In the genomic region with DNA sequence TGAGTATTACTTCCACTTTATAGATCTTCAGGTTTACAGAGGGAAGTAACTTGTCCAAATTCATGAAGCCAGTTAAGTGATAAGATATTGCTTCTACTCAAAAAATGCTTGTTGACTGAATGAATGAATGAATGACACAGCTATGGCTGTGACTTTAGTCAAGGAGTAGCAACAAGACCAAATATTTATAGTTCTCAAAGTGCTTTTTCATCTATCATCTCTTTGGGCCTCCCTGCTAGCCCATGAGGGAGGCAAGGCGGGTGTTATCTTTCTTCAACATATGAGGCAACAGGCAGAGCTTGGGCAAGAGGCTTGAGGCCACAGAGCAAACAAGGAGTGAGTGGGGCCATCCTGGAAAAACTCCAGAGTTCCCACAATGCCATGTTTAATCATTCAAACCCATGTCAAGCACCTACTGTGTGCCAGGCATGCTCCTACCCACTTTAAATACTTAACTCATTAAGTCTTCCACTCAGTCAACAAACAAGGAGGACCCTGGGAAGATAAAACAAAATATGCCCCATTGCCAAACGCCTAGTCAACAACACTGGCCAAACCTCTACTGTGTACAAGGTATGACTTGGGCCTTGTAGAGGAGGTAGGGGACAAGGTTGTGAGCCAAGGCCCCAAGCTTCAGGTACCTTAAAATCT, we compare ENCODE assay signal across 9 cellular contexts. TPM values are rescaled to one million over a fixed set of nuclear protein-coding genes. Genes with fewer than 3 reads are reported as not detected.
DNase-seq lines count a peak whose midpoint lies in the region; ATAC-seq, FAIRE-seq and TF ChIP-seq lines count a peak whose summit lies in the region.
"Had no signal": no experiment of that assay in that cellular context is flagged by ENCODE, and none has a peak within 500 bp of the region (broad histone marks: within the 10 kb centered on the region; RNA-seq: fewer than 3 reads in every experiment).

No MANE protein-coding gene starts in this region.

- BruUV-seq in Caco-2 (replicated peaks; lab: Mats Ljungman, UMichigan) (no TSS peak), mammary epithelial cell (replicated peaks; lab: Mats Ljungman, UMichigan) (no TSS peak)

- H3K27ac ChIP-seq in OCI-LY1 (ENCODE audit: low read depth, low read length, poor library complexity, severe bottlenecking): peak overlapping the region; percentile 91
- peak overlapping the region; percentile 99 for H3K27ac ChIP-seq in mammary epithelial cell (ENCODE audit: insufficient read depth, low read depth, low read length)
- peak overlapping the region; percentile 4 to 93 (median 68) for H3K27ac ChIP-seq in pancreas

- intact Hi-C loops in Caco-2 (cut with micrococcal nuclease; ENCODE audit: unreplicated experiment) (no loop called here), mammary epithelial cell (cut with micrococcal nuclease) (no loop called here), pancreas (cut with DNase I) (no loop called here)

- no peaks in the 10 kb centered on the region for H3K9me3 Mint-ChIP-seq in Caco-2 (ENCODE audit: unreplicated experiment)

- WGBS in mammary epithelial cell (ENCODE audit: low coverage, missing lambda C conversion rate): 100% methylated on average over 2 of the region's 2 CpGs
- 74 to 87% methylated on average over 2 of the region's 2 CpGs for WGBS in pancreas, 2 donors

- CTCF ChIA-PET in Caco-2 (lab: Charles Lee) (interaction anchor here (0.5 to 4.3 kb wide), 12 partner anchors 11 to 192 kb away, joined by 3 to 72 read pairs (median 4); a partner anchor contains a TSS), mammary epithelial cell (lab: Charles Lee; ENCODE audit: low non-redundant PET) (no interaction called here)

- H3K9me2 ChIP-seq in OCI-LY1 (ENCODE audit: low read depth, low read length): no peaks in the 10 kb centered on the region

- dilution Hi-C loops in mammary epithelial cell (cut with HindIII; ENCODE audit: low sequenced_read_pairs): loop anchor here (25.0 kb wide), 1 partner anchor 144 kb away; no protein-coding TSS in a partner anchor

- POLR2A ChIA-PET in Caco-2 (lab: Charles Lee): interaction anchor here (0.6 to 3.4 kb wide), 8 partner anchors 11 to 102 kb away, joined by 3 to 178 read pairs (median 4); a partner anchor contains a TSS

- H3K4me2 ChIP-seq in OCI-LY1 (ENCODE audit: low read length) (no peak overlapping the region; the same call in 1 of the 2 replicates), mammary epithelial cell (ENCODE audit: insufficient read depth, low read depth, low read length) (no peak overlapping the region)

- peaks cover 71% of the 10 kb centered on the region for H3K4me1 Mint-ChIP-seq in Caco-2 (ENCODE audit: low read depth, unreplicated experiment)

- H3K4me3 ChIP-seq in Caco-2 (ENCODE audit: low read depth, low read length) (no peak overlapping the region), OCI-LY1 (ENCODE audit: low read depth, low read length, poor library complexity, severe bottlenecking) (no peak overlapping the region), mammary epithelial cell (replicated peaks in 1 of 3; ENCODE audit: insufficient read depth in 1 of 3, low read depth in 2 of 3, low read length in 3 of 3) (no peak overlapping the region), pancreas (no peak overlapping the region)

- H3K27me3 Mint-ChIP-seq in Caco-2 (ENCODE audit: insufficient read depth, unreplicated experiment): no peaks in the 10 kb centered on the region

- H2AFZ ChIP-seq in OCI-LY1 (ENCODE audit: low read length): no peak overlapping the region
- no peak overlapping the region for H2AFZ ChIP-seq in mammary epithelial cell (ENCODE audit: low read depth, low read length)

- H3K36me3 ChIP-seq in Caco-2 (ENCODE audit: control insufficient read depth, insufficient read depth, low read length): peaks cover 25% of the 10 kb centered on the region
- H3K36me3 ChIP-seq in OCI-LY1 (ENCODE audit: insufficient read depth, low read length): peaks cover 54% of the 10 kb centered on the region
- H3K36me3 ChIP-seq in mammary epithelial cell (ENCODE audit: insufficient read depth, low read length): peaks cover 22% of the 10 kb centered on the region
- peaks cover 0 to 5% (median 0%) of the 10 kb centered on the region in 3 donors for H3K36me3 ChIP-seq in pancreas

- peak overlapping the region; percentile 98 for H3K27ac Mint-ChIP-seq in Caco-2 (ENCODE audit: unreplicated experiment)

- no peak for FAIRE-seq in pancreas (lab: Jason Lieb, UNC)
- FAIRE-seq in frontal cortex (lab: Jason Lieb, UNC): no peak

- H3F3A ChIP-seq in OCI-LY1 (ENCODE audit: insufficient read depth, low read length): 0 out of 2 replicates have a peak, but pooled peaks cover 3% of the 10 kb centered on the region

- H3K9ac ChIP-seq in OCI-LY1 (ENCODE audit: low read length): peak overlapping the region; percentile 32; the same call in 1 of the 2 replicates
- no peak overlapping the region for H3K9ac ChIP-seq in mammary epithelial cell (ENCODE audit: insufficient read depth, low read length)

- no peak for TF ChIP-seq CTCF in Caco-2 (IDR thresholded peaks at IDR 0.05; ENCODE audit: insufficient read depth in 1 of 2, low read depth in 1 of 2, low read length in 1 of 2, severe bottlenecking in 1 of 2, unreplicated experiment in 1 of 2)
- TF ChIP-seq CTCF in OCI-LY1 (IDR thresholded peaks at IDR 0.05; ENCODE audit: low read length): no peak
- no peak for TF ChIP-seq CTCF in mammary epithelial cell (conservative IDR thresholded peaks at IDR 0.05 in 1 of 2, IDR thresholded peaks at IDR 0.05 in 1 of 2; ENCODE audit: extremely low read depth in 1 of 2, insufficient read depth in 1 of 2, low read depth in 1 of 2, low read length in 2 of 2)
- TF ChIP-seq CTCF in pancreas (IDR thresholded peaks at IDR 0.05): no peak

- peaks cover 15% of the 10 kb centered on the region for H3K79me2 ChIP-seq in OCI-LY1 (ENCODE audit: insufficient read depth, low read length)
- H3K79me2 ChIP-seq in mammary epithelial cell (ENCODE audit: insufficient read depth, low read length): peaks cover 91% of the 10 kb centered on the region

- DNase-seq in Caco-2 (peak; percentile 90 to 93), mammary epithelial cell (no peak), pancreas (no peak), NCI-H345 treated with DMSO at 0.1 percent for 48 hours (lab: John Stamatoyannopoulos, UW; ENCODE audit: unreplicated experiment) (no peak), frontal cortex (ENCODE audit: low spot score in 2 of 2) (no peak)
- DNase-seq: left cardiac atrium had no signal

- ATAC-seq in pancreas (no peak), GM19452 (IDR thresholded peaks at IDR 0.05; ENCODE audit: unreplicated experiment) (no peak), GM19035 (IDR thresholded peaks at IDR 0.05; ENCODE audit: unreplicated experiment) (no peak)

- H3K4me1 ChIP-seq in Caco-2 (peaks cover 92% of the 10 kb centered on the region), OCI-LY1 (ENCODE audit: insufficient read depth, low read length, severe bottlenecking) (peaks cover 73% of the 10 kb centered on the region), mammary epithelial cell (ENCODE audit: insufficient read depth, low read length) (peaks cover 65% of the 10 kb centered on the region), pancreas (peaks cover 66 to 80% (median 75%) of the 10 kb centered on the region in 3 donors)

- peaks cover 100% of the 10 kb centered on the region for H3K36me3 Mint-ChIP-seq in Caco-2 (ENCODE audit: insufficient read depth, unreplicated experiment)

- H3K9me3 ChIP-seq in Caco-2 (no peaks in the 10 kb centered on the region), OCI-LY1 (ENCODE audit: low read length) (no peaks in the 10 kb centered on the region), mammary epithelial cell (replicated peaks; ENCODE audit: insufficient read depth, low read length) (no peaks in the 10 kb centered on the region), pancreas (no peaks in the 10 kb centered on the region)

- H4K20me1 ChIP-seq in OCI-LY1 (ENCODE audit: insufficient read depth, low read length): no peaks in the 10 kb centered on the region
- H4K20me1 ChIP-seq in mammary epithelial cell (ENCODE audit: insufficient read depth, low read length): no peaks in the 10 kb centered on the region

- H3K4me3 Mint-ChIP-seq in Caco-2 (ENCODE audit: unreplicated experiment): peak overlapping the region; percentile 51

- in situ Hi-C loops in mammary epithelial cell (cut with MboI; ENCODE audit: low sequenced_read_pairs in 2 of 2): loop anchor here in 1 of 2 donors (25.0 kb wide), 1 partner anchor 144 kb away; no protein-coding TSS in a partner anchor

- no peaks in the 10 kb centered on the region for H3K27me3 ChIP-seq in Caco-2 (replicated peaks; ENCODE audit: control insufficient read depth, insufficient read depth, low read length)
- H3K27me3 ChIP-seq in OCI-LY1 (ENCODE audit: insufficient read depth, low read length): no peaks in the 10 kb centered on the region
- H3K27me3 ChIP-seq in mammary epithelial cell (ENCODE audit: insufficient read depth, low read length): no peaks in the 10 kb centered on the region
- no peaks in the 10 kb centered on the region for H3K27me3 ChIP-seq in pancreas

RNA-seq across cellular contexts. Expression of a gene that starts 15.9 kb away (rescaled TPM):
- 444 and 469 TPM in 2 replicates for total RNA-seq in Caco-2 (2022)
- 100 to 1,000 TPM; 196 to 212 TPM for total RNA-seq in mammary epithelial cell
- polyA plus RNA-seq in mammary epithelial cell: 132 TPM
- 137 TPM for polyA minus RNA-seq in mammary epithelial cell
- total RNA-seq in pancreas: 10 to 100 TPM; 27.3 to 59.8 (median 40.0) TPM
- polyA plus RNA-seq in pancreas: 10 to 100 TPM; 40.8 to 55.5 TPM
- total RNA-seq in frontal cortex: 32.6 TPM

RNA-seq across cellular contexts. Expression of a gene that starts 32.4 kb away (rescaled TPM):
- total RNA-seq in Caco-2 (2022): 221 and 237 TPM in 2 replicates
- total RNA-seq in mammary epithelial cell: 10 to 100 TPM in 1 of 2 donors, 1 to 10 TPM in 1; 9.5 to 74.3 TPM
- polyA plus RNA-seq in mammary epithelial cell: 51.2 TPM
- 108 TPM for polyA minus RNA-seq in mammary epithelial cell
- total RNA-seq in pancreas: 1 to 10 TPM in 1 of 6 donors, under 1 TPM in 4, not detected in 1; 0.20 to 1.5 (median 0.79) TPM
- under 1 TPM; 0.04 to 0.12 TPM for polyA plus RNA-seq in pancreas
- 5.7 TPM for total RNA-seq in frontal cortex

Comparison
In these comparisons a context has a peak if more than half of its experiments do, and no peak if none do; other contexts are left out.
1. DNase-seq: peak in Caco-2 (2 of 2); none in mammary epithelial cell (single experiment), pancreas (0 of 6), NCI-H345 treated with DMSO at 0.1 percent for 48 hours (single experiment) and frontal cortex (0 of 2).
2. Peak in every context shown above with its lines, with median percentiles within 50 percentile points of each other: H3K27ac ChIP-seq.